In genomic region chr19:18203863-18204393, GRCh38 we compare ENCODE assay signal across 8 cellular contexts. TPM values are rescaled to one million over a fixed set of nuclear protein-coding genes. Genes with fewer than 3 reads are reported as not detected.
A peak's percentile ranks its signal among the peaks of the same experiment; 100 is the strongest.
DNase-seq lines count a peak whose midpoint lies in the region; ATAC-seq and TF ChIP-seq lines count a peak whose summit lies in the region.

RAB3A (minus strand) TSS chr19:18204042; CDS start chr19:18202740, 1,302 bp downstream.

- H3K79me1 ChIP-seq in mesenchymal stem cell (replicated peaks; ENCODE audit: low read length, poor library complexity, severe bottlenecking): peaks cover 11% of the 10 kb centered on the region

- H3K27me3 Mint-ChIP-seq in Caco-2 (ENCODE audit: insufficient read depth, unreplicated experiment): no peaks in the 10 kb centered on the region

- peak within 1 kb of the TSS; percentile 88 for H4K8ac ChIP-seq in mesenchymal stem cell (ENCODE audit: low read length)

- peak; percentile 99 for DNase-seq in Caco-2
- DNase-seq in HUDEP-2 (lab: John Stamatoyannopoulos, UW; ENCODE audit: unreplicated experiment in 76 of 76): peak in 75 of 76 experiments; percentile 94 to 100 (median 100)
- peak; percentile 100 for DNase-seq in NT2/D1 (ENCODE audit: low read depth, low spot score)
- peak; percentile 100 for DNase-seq in activated CD8-positive, alpha-beta memory T cell treated with anti-CD3 and anti-CD28 coated beads, Interleukin-2, amount 50 U/mL, for 24 hours (ENCODE audit: extremely low read depth)
- DNase-seq in mesenchymal stem cell: peak; percentile 100
- DNase-seq in stimulated activated CD8-positive, alpha-beta memory T cell treated with anti-CD3 and anti-CD28 coated beads, Interleukin-12 subunit alpha, Interleukin-12 subunit beta, amount 100 ng/mL, for 24 hours (ENCODE audit: extremely low read depth): peak; percentile 96

- H2BK120ac ChIP-seq in mesenchymal stem cell (ENCODE audit: low read depth, low read length): peak within 1 kb of the TSS; percentile 97

- TF ChIP-seq CTCF in Caco-2 (IDR thresholded peaks at IDR 0.05; ENCODE audit: insufficient read depth in 1 of 2, low read depth in 1 of 2, low read length in 1 of 2, severe bottlenecking in 1 of 2, unreplicated experiment in 1 of 2): no peak

- intact Hi-C loops in Caco-2 (cut with micrococcal nuclease; ENCODE audit: unreplicated experiment): loop anchor here (1.0 to 2.0 kb wide), 3 partner anchors 12 to 47 kb away; no protein-coding TSS in a partner anchor

- H3K18ac ChIP-seq in mesenchymal stem cell (ENCODE audit: low read depth in 1 of 2, low read length in 2 of 2): peak within 1 kb of the TSS; percentile 54 to 80

- H2AK5ac ChIP-seq in mesenchymal stem cell (ENCODE audit: low read length, severe bottlenecking): peak within 1 kb of the TSS; percentile 19

- peaks cover 10% of the 10 kb centered on the region for H3K36me3 Mint-ChIP-seq in Caco-2 (ENCODE audit: insufficient read depth, unreplicated experiment)

- under 1% methylated on average over 50 of the region's 50 CpGs for WGBS in mesenchymal stem cell

- peak within 1 kb of the TSS; percentile 43 to 91 for H3K4ac ChIP-seq in mesenchymal stem cell (ENCODE audit: low read depth in 1 of 2, low read length in 2 of 2)

- peaks cover 5% of the 10 kb centered on the region; the same call in 1 of the 2 replicates for H3K4me1 ChIP-seq in Caco-2
- peaks cover 12% of the 10 kb centered on the region for H3K4me1 ChIP-seq in NT2/D1 (ENCODE audit: insufficient read depth, insufficient read length)
- no peaks in the 10 kb centered on the region for H3K4me1 ChIP-seq in endocrine pancreas (ENCODE audit: control insufficient read depth, insufficient read depth, low read length)
- H3K4me1 ChIP-seq in mesenchymal stem cell (ENCODE audit: control insufficient read depth, insufficient read depth, low read depth, low read length): peaks cover 17% of the 10 kb centered on the region

- peak within 1 kb of the TSS; percentile 90 for H3K4me3 ChIP-seq in Caco-2 (ENCODE audit: low read depth, low read length)
- H3K4me3 ChIP-seq in NT2/D1 (ENCODE audit: insufficient read length, low read depth): peak within 1 kb of the TSS; percentile 91
- peak within 1 kb of the TSS; percentile 40 for H3K4me3 ChIP-seq in endocrine pancreas (ENCODE audit: control insufficient read depth, insufficient read depth, low read length)
- peak within 1 kb of the TSS; percentile 75 to 96 for H3K4me3 ChIP-seq in mesenchymal stem cell (ENCODE audit: insufficient read depth in 1 of 2, low read depth in 1 of 2, low read length in 2 of 2)

- CTCF ChIA-PET in Caco-2 (lab: Charles Lee): interaction anchor here (0.6 to 2.7 kb wide), 9 partner anchors 12 to 125 kb away, joined by 3 to 13 read pairs (median 5); partner anchors contain the start of gene MPV17L2

- H3K4me3 Mint-ChIP-seq in Caco-2 (ENCODE audit: unreplicated experiment): peak within 1 kb of the TSS; percentile 90

- POLR2A ChIA-PET in Caco-2 (lab: Charles Lee): interaction anchor here (0.6 to 1.0 kb wide), 3 partner anchors 11 to 978 kb away, joined by 4 to 9 read pairs (median 4); partner anchors contain the start of genes JUND, MPV17L2 and OCEL1

- H3K23ac ChIP-seq in mesenchymal stem cell (ENCODE audit: low read length in 2 of 2): peak within 1 kb of the TSS in 1 of 2 experiments; percentile 90

- H2AFZ ChIP-seq in mesenchymal stem cell (ENCODE audit: low read depth, low read length): peak within 1 kb of the TSS; percentile 7

- ATAC-seq in GM21390 (IDR thresholded peaks at IDR 0.05; ENCODE audit: unreplicated experiment): peak; percentile 84

- BruUV-seq in Caco-2 (replicated peaks; lab: Mats Ljungman, UMichigan): no TSS peak

- peak within 1 kb of the TSS; percentile 94 for H3K4me2 ChIP-seq in mesenchymal stem cell (ENCODE audit: low read length, poor library complexity, severe bottlenecking)

- H3K4me1 Mint-ChIP-seq in Caco-2 (ENCODE audit: low read depth, unreplicated experiment): no peaks in the 10 kb centered on the region

- peak within 1 kb of the TSS; percentile 61 for H2BK5ac ChIP-seq in mesenchymal stem cell (ENCODE audit: low read depth, low read length, poor library complexity, severe bottlenecking)

- no peaks in the 10 kb centered on the region for H3K9me3 Mint-ChIP-seq in Caco-2 (ENCODE audit: unreplicated experiment)

- H2BK15ac ChIP-seq in mesenchymal stem cell (ENCODE audit: low read depth, poor library complexity, severe bottlenecking): peak within 1 kb of the TSS; percentile 44

- peak within 1 kb of the TSS; percentile 87 for H3K27ac Mint-ChIP-seq in Caco-2 (ENCODE audit: unreplicated experiment)

- H3K27me3 ChIP-seq in Caco-2 (replicated peaks; ENCODE audit: control insufficient read depth, insufficient read depth, low read length): no peaks in the 10 kb centered on the region
- peaks cover 9% of the 10 kb centered on the region for H3K27me3 ChIP-seq in NT2/D1 (ENCODE audit: insufficient read depth, insufficient read length)
- H3K27me3 ChIP-seq in endocrine pancreas (ENCODE audit: control insufficient read depth, insufficient read depth, low read length): no peaks in the 10 kb centered on the region
- no peaks in the 10 kb centered on the region for H3K27me3 ChIP-seq in mesenchymal stem cell (ENCODE audit: control insufficient read depth in 1 of 2, insufficient read depth in 1 of 2, low read length in 2 of 2)

- H3K36me3 ChIP-seq in Caco-2 (ENCODE audit: control insufficient read depth, insufficient read depth, low read length) (no peaks in the 10 kb centered on the region; the same call in 1 of the 2 replicates), NT2/D1 (ENCODE audit: insufficient read depth, insufficient read length, low read length) (no peaks in the 10 kb centered on the region), endocrine pancreas (ENCODE audit: control insufficient read depth, insufficient read depth, low read length) (no peaks in the 10 kb centered on the region), mesenchymal stem cell (ENCODE audit: control insufficient read depth in 1 of 2, insufficient read depth in 2 of 2, low read depth in 1 of 2, low read length in 2 of 2) (peaks cover 13 to 21% of the 10 kb centered on the region in 2 experiments)

- H3K9ac ChIP-seq in NT2/D1 (ENCODE audit: insufficient read length, low read depth) (peak within 1 kb of the TSS; percentile 95), endocrine pancreas (ENCODE audit: control insufficient read depth, insufficient read depth, low read length) (peak within 1 kb of the TSS; percentile 47), mesenchymal stem cell (ENCODE audit: low read length) (peak within 1 kb of the TSS; percentile 96)

- H3K27ac ChIP-seq in mesenchymal stem cell (ENCODE audit: low read length, poor library complexity, severe bottlenecking): peak within 1 kb of the TSS; percentile 98

- peak within 1 kb of the TSS in 1 of 2 experiments; percentile 52 for H2BK12ac ChIP-seq in mesenchymal stem cell (ENCODE audit: low read length in 2 of 2)

- peak within 1 kb of the TSS; percentile 71 for H4K91ac ChIP-seq in mesenchymal stem cell (ENCODE audit: low read length)

- H3K9me3 ChIP-seq in Caco-2 (no peaks in the 10 kb centered on the region), NT2/D1 (ENCODE audit: insufficient read depth, low read length) (no peaks in the 10 kb centered on the region), endocrine pancreas (ENCODE audit: control insufficient read depth, low read length) (no peaks in the 10 kb centered on the region), mesenchymal stem cell (ENCODE audit: control insufficient read depth, low read length) (no peaks in the 10 kb centered on the region)

- peak within 1 kb of the TSS in 1 of 2 experiments; percentile 95 for H3K14ac ChIP-seq in mesenchymal stem cell (ENCODE audit: low read length in 2 of 2)

RNA-seq across cellular contexts. Expression of gene RAB3A, which starts in this region (rescaled TPM):
- total RNA-seq in Caco-2 (2022): 2.3 and 3.9 TPM in 2 replicates
- 5.6 TPM for polyA plus RNA-seq in mesenchymal stem cell (2013, experiment 1 of 2)
- 5.8 TPM for polyA plus RNA-seq in mesenchymal stem cell (2013, experiment 2 of 2)

Comparison
In these comparisons a context has a peak if more than half of its experiments do, and no peak if none do; other contexts are left out.
1. Peak in every context shown above with its lines: DNase-seq, ATAC-seq, H3K4me3 ChIP-seq and H3K27ac ChIP-seq.
2. H3K4me3 ChIP-seq: peak in every context shown above with its lines; median percentile 91 in NT2/D1; 90 in Caco-2; 86 in mesenchymal stem cell; 40 in endocrine pancreas.